8 cellular contexts compared by ENCODE assay signal in the genomic region with DNA sequence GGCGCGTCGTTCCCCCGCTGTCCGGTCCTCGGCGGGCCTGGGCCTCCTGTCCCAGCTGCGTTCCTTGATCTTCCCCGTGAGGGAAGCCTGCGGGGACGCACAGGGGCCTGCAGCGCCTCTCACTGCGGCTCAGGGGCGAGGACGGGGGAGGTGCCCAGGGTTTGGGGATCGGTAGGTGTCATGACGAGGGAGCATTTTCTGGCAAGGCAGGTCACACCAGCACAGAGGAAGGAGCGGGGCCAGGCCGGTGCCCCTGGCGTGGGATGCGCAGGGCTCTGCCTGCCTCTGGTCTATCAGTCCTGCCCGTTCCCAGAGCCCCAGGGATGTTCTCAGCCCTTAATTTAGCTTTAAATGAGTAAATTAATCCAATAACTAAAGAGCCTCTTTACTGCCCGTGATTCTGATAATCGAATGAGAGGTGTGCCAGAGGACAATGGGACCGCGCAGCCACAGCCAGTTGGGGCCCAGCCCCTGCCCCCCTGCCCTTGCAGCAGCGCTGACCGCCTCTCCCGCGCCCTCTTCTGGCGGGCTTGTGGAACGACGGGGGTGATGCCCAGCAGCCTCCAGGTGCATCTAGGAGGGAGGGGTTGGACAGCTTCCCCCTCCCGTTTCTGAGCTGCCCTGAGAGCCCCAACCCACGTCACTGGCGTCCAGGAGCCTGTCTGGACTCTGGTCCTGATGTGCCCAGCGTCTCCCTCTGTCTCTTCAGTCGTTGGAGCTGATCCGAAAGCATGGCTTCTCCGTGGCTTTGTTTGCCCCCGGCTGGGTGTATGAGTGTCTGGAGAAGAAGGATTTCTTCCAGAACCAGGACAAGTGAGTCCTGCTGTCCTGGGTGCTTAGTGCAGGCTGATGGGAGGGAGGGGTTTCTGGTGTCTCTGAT. TPM values are rescaled to one million over a fixed set of nuclear protein-coding genes. Genes with fewer than 3 reads are reported as not detected.
DNase-seq lines count a peak whose midpoint lies in the region; ATAC-seq and TF ChIP-seq lines count a peak whose summit lies in the region.

No MANE protein-coding gene starts in this region.

- intact Hi-C loops in mucosa of descending colon (cut with DNase I, micrococcal nuclease), result loop anchor here in 1 of 2 donors (10.0 kb wide), 1 partner anchor 312 kb away; no protein-coding TSS in a partner anchor

- peak; percentile 53 for ATAC-seq in mucosa of descending colon
- ATAC-seq in HG02571 (IDR thresholded peaks at IDR 0.05; ENCODE audit: unreplicated experiment), result no peak
- no peak for ATAC-seq in GM21723 (IDR thresholded peaks at IDR 0.05; ENCODE audit: unreplicated experiment)

- H3K9me3 ChIP-seq in MG63 (no peaks in the 10 kb centered on the region), mucosa of descending colon (no peaks in the 10 kb centered on the region)

- DNase-seq in EL (peak; percentile 31), MG63 (peak; percentile 51), mucosa of descending colon (peak; percentile 50 to 72 (median 56)), NCI-H187 (lab: John Stamatoyannopoulos, UW) (no peak)
- peak; percentile 22 to 25 for DNase-seq in activated CD4-positive, alpha-beta T cell treated with anti-CD3 and anti-CD28 coated beads for 24 hours (ENCODE audit: low read depth in 2 of 2)
- peak; percentile 17 for DNase-seq in effector CD8-positive, alpha-beta T cell (lab: John Stamatoyannopoulos, UW)

- peak; percentile 66 for TF ChIP-seq CTCF in mucosa of descending colon (IDR thresholded peaks at IDR 0.05)

- H3K36me3 ChIP-seq in MG63 (peaks cover 20% of the 10 kb centered on the region), mucosa of descending colon (ENCODE audit: low read depth) (peaks cover 13% of the 10 kb centered on the region)

- H3K4me3 ChIP-seq in MG63 (no peak overlapping the region), mucosa of descending colon (no peak overlapping the region)

- H3K27me3 ChIP-seq in MG63, result no peaks in the 10 kb centered on the region

- H3K4me1 ChIP-seq in mucosa of descending colon (ENCODE audit: low read depth), result peaks cover 3% of the 10 kb centered on the region

RNA-seq across cellular contexts. Expression of a gene that starts 7.9 kb away (rescaled TPM):
- total RNA-seq in MG63 (2014; rRNA removed; shearing (Covaris generic); ENCODE audit: low replicate concordance), result 10.5 and 12.4 TPM in 2 replicates
- 100 to 1,000 TPM in 1 of 3 donors, 10 to 100 TPM in 2; 89.6 to 160 (median 97.4) TPM for total RNA-seq in mucosa of descending colon

RNA-seq across cellular contexts. Expression of a gene that starts 58.6 kb away (rescaled TPM):
- total RNA-seq in MG63 (2014; rRNA removed; shearing (Covaris generic); ENCODE audit: low replicate concordance), result 23.1 and 38.4 TPM in 2 replicates
- total RNA-seq in mucosa of descending colon, result 10 to 100 TPM; 16.9 to 33.3 (median 22.1) TPM

Comparison
In these comparisons a context has a peak if more than half of its experiments do, and no peak if none do; other contexts are left out.
1. DNase-seq: peak in EL (single experiment), MG63 (single experiment), activated CD4-positive, alpha-beta T cell treated with anti-CD3 and anti-CD28 coated beads for 24 hours (2 of 2), effector CD8-positive, alpha-beta T cell (single experiment) and mucosa of descending colon (3 of 3); none in NCI-H187 (0 of 2).